Comparison of ENCODE assay signal across 11 cellular contexts in the genomic region with DNA sequence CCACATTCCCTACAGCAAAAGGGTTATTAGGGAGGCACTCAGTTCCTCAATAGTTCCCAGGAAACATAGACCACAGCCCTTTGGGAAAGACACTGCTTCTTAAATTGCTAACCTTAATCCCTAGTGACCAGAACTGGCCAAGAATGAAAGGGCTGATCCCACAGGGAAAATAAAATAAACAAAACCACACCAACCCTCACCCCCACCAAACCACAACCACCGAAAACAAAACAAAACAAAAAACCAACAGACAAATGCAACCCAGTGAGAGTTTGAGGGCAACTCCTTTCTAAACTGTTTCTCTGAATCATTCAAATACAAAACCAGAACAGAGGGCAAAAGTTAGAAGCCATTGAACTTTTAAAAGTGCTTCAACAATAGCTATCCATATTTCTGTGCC. TPM values are rescaled to one million over a fixed set of nuclear protein-coding genes. Genes with fewer than 3 reads are reported as not detected.
DNase-seq lines count a peak whose midpoint lies in the region; ATAC-seq and TF ChIP-seq lines count a peak whose summit lies in the region.
"Had no signal": no experiment of that assay in that cellular context is flagged by ENCODE, and none has a peak within 500 bp of the region (broad histone marks: within the 10 kb centered on the region; RNA-seq: fewer than 3 reads in every experiment).

No MANE protein-coding gene starts in this region.

- POLR2A ChIA-PET in AG04450 (lab: Yijun Ruan, JAX), result no interaction called here
- POLR2A ChIA-PET in PC-9 (lab: Charles Lee; ENCODE audit: unreplicated experiment), result interaction anchor here (0.6 kb wide), 1 partner anchor 31 kb away, joined by 4 read pairs; no protein-coding TSS in a partner anchor

- no peak overlapping the region for H2AFZ ChIP-seq in PC-9

- no peak overlapping the region for H3K27ac ChIP-seq in AG04450 (ENCODE audit: low read depth, low read length)
- peak overlapping the region; percentile 10; the same call in 1 of the 2 replicates for H3K27ac ChIP-seq in PC-9

- no peaks in the 10 kb centered on the region for H3K36me3 ChIP-seq in PC-9 (ENCODE audit: low read depth)

- H3K9me2 ChIP-seq in PC-9 (ENCODE audit: insufficient read depth), result no peaks in the 10 kb centered on the region

- TF ChIP-seq CTCF in AG04450 (IDR thresholded peaks at IDR 0.05; ENCODE audit: low read depth, low read length) (no peak), PC-9 (conservative IDR thresholded peaks at IDR 0.05) (no peak), fibroblast of villous mesenchyme (IDR thresholded peaks at IDR 0.05; ENCODE audit: insufficient read depth, low read depth, low read length) (no peak)

- H3K4me2 ChIP-seq in PC-9, result peak overlapping the region; percentile 57

- no peak overlapping the region for H3K4me3 ChIP-seq in AG04450 (ENCODE audit: low read depth, low read length)
- H3K4me3 ChIP-seq in PC-9, result no peak overlapping the region
- no peak overlapping the region for H3K4me3 ChIP-seq in fibroblast of villous mesenchyme (ENCODE audit: low read depth, low read length)

- no peaks in the 10 kb centered on the region for H4K20me1 ChIP-seq in PC-9 (ENCODE audit: insufficient read depth)

- H3K4me1 ChIP-seq in PC-9 (replicated peaks; ENCODE audit: insufficient read depth), result peaks cover 24% of the 10 kb centered on the region

- H3K9me3 ChIP-seq in AG04450 (ENCODE audit: control insufficient read depth, insufficient read depth, low read length), result no peaks in the 10 kb centered on the region
- no peaks in the 10 kb centered on the region for H3K9me3 ChIP-seq in PC-9 (ENCODE audit: insufficient read depth, low read depth)

- ATAC-seq in HG03342 (IDR thresholded peaks at IDR 0.05; ENCODE audit: unreplicated experiment), result no peak
- ATAC-seq: stimulated activated naive CD8-positive, alpha-beta T cell treated with anti-CD3 and anti-CD28 coated beads, Interleukin-15, amount 100 ng/mL, for 72 hours had no signal

- DNase-seq in AG04450 (ENCODE audit: low read depth, low spot score) (peak; percentile 15), H4 (ENCODE audit: low spot score) (peak; percentile 93), PC-9 (peak; percentile 11 to 38), fibroblast of villous mesenchyme (ENCODE audit: low read depth) (peak; percentile 76), SIG-M5 treated with dmso at 0.1 percent for 504 hours (lab: John Stamatoyannopoulos, UW; ENCODE audit: unreplicated experiment) (no peak), NCI-H2029 (lab: John Stamatoyannopoulos, UW) (no peak)
- no peak for DNase-seq in activated CD8-positive, alpha-beta memory T cell treated with anti-CD3 and anti-CD28 coated beads, Interleukin-2, amount 50 U/mL, for 4 hours
- DNase-seq: islet precursor cell; stimulated activated CD4-positive, alpha-beta T cell treated with anti-CD3 and anti-CD28 coated beads, Interleukin-1b, Interleukin-23, amount 100 ng/mL, for 48 hours; stimulated activated naive CD8-positive, alpha-beta T cell treated with anti-CD3 and anti-CD28 coated beads, Interleukin-15, amount 100 ng/mL, for 72 hours had no signal

- H3F3A ChIP-seq in PC-9 (ENCODE audit: insufficient read depth, low read depth), result peaks cover 17% of the 10 kb centered on the region; the same call in 1 of the 2 replicates

- H3K27me3 ChIP-seq in AG04450 (ENCODE audit: control insufficient read depth, insufficient read depth, low read length) (peaks cover 7% of the 10 kb centered on the region), PC-9 (ENCODE audit: insufficient read depth, low read depth) (no peaks in the 10 kb centered on the region)

- H3K79me2 ChIP-seq in PC-9 (ENCODE audit: low read depth), result no peaks in the 10 kb centered on the region

- no TSS peak for BruUV-seq in PC-9 (replicated peaks; lab: Mats Ljungman, UMichigan)

- CTCF ChIA-PET in AG04450 (lab: Charles Lee), result interaction anchor here (0.7 kb wide), 1 partner anchor 133 kb away, joined by 3 read pairs; no protein-coding TSS in a partner anchor
- CTCF ChIA-PET in PC-9 (lab: Charles Lee), result interaction anchor here (0.7 kb wide), 1 partner anchor 28 kb away, joined by 4 read pairs; no protein-coding TSS in a partner anchor

- intact Hi-C loops in PC-9 (cut with micrococcal nuclease; ENCODE audit: unreplicated experiment), result no loop called here

RNA-seq across cellular contexts. Expression of gene NAV2, which starts 57.2 kb away (rescaled TPM):
- 5.1 and 7.2 TPM in 2 replicates for polyA plus RNA-seq in AG04450 (2011; rRNA removed)
- polyA minus RNA-seq in AG04450 (2011; rRNA and poly(A)+ RNA removed), result 22.0 and 25.3 TPM in 2 replicates
- total RNA-seq in H4 (2014; rRNA removed; shearing (Covaris generic)), result 0.76 and 1.8 TPM in 2 replicates
- total RNA-seq in PC-9 (2021) (22.9 and 23.3 TPM in 2 replicates), fibroblast of villous mesenchyme (11.2 and 11.3 TPM in 2 replicates)

Comparison
In these comparisons a context has a peak if more than half of its experiments do, and no peak if none do; other contexts are left out.
1. DNase-seq: peak in AG04450 (single experiment), H4 (single experiment), PC-9 (2 of 2) and fibroblast of villous mesenchyme (single experiment); none in activated CD8-positive, alpha-beta memory T cell treated with anti-CD3 and anti-CD28 coated beads, Interleukin-2, amount 50 U/mL, for 4 hours (single experiment), SIG-M5 treated with dmso at 0.1 percent for 504 hours (single experiment) and NCI-H2029 (single experiment).